Comparison of ENCODE assay signal across 1 cellular context in the genomic region with DNA sequence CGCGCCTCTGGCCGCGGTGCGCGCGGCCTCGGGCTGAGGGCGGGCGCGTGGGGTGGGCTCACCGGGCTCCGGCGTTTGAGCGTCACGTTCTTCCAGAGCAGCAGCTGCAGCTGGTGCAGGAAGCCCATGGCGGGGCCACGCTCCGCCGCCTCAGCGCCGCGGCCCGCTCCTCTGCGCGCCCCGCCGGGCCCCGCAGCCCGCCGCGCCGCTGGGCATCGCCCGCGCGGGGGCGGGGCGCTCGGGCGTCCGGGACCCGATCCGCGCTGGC.
TF ChIP-seq lines count a peak whose summit lies in the region.

A gene with protein sequence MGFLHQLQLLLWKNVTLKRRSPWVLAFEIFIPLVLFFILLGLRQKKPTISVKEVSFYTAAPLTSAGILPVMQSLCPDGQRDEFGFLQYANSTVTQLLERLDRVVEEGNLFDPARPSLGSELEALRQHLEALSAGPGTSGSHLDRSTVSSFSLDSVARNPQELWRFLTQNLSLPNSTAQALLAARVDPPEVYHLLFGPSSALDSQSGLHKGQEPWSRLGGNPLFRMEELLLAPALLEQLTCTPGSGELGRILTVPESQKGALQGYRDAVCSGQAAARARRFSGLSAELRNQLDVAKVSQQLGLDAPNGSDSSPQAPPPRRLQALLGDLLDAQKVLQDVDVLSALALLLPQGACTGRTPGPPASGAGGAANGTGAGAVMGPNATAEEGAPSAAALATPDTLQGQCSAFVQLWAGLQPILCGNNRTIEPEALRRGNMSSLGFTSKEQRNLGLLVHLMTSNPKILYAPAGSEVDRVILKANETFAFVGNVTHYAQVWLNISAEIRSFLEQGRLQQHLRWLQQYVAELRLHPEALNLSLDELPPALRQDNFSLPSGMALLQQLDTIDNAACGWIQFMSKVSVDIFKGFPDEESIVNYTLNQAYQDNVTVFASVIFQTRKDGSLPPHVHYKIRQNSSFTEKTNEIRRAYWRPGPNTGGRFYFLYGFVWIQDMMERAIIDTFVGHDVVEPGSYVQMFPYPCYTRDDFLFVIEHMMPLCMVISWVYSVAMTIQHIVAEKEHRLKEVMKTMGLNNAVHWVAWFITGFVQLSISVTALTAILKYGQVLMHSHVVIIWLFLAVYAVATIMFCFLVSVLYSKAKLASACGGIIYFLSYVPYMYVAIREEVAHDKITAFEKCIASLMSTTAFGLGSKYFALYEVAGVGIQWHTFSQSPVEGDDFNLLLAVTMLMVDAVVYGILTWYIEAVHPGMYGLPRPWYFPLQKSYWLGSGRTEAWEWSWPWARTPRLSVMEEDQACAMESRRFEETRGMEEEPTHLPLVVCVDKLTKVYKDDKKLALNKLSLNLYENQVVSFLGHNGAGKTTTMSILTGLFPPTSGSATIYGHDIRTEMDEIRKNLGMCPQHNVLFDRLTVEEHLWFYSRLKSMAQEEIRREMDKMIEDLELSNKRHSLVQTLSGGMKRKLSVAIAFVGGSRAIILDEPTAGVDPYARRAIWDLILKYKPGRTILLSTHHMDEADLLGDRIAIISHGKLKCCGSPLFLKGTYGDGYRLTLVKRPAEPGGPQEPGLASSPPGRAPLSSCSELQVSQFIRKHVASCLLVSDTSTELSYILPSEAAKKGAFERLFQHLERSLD (N-terminal part only) (minus strand): TSS at position 225 of the 268 bp plus-strand sequence. CDS start 97 bp downstream, at position 128.

TF ChIP-seq in HEK293, 187 proteins besides CTCF, POLR2A, EP300 and RAD21 (continued from another document):
- TF ChIP-seq, protein P1, sequence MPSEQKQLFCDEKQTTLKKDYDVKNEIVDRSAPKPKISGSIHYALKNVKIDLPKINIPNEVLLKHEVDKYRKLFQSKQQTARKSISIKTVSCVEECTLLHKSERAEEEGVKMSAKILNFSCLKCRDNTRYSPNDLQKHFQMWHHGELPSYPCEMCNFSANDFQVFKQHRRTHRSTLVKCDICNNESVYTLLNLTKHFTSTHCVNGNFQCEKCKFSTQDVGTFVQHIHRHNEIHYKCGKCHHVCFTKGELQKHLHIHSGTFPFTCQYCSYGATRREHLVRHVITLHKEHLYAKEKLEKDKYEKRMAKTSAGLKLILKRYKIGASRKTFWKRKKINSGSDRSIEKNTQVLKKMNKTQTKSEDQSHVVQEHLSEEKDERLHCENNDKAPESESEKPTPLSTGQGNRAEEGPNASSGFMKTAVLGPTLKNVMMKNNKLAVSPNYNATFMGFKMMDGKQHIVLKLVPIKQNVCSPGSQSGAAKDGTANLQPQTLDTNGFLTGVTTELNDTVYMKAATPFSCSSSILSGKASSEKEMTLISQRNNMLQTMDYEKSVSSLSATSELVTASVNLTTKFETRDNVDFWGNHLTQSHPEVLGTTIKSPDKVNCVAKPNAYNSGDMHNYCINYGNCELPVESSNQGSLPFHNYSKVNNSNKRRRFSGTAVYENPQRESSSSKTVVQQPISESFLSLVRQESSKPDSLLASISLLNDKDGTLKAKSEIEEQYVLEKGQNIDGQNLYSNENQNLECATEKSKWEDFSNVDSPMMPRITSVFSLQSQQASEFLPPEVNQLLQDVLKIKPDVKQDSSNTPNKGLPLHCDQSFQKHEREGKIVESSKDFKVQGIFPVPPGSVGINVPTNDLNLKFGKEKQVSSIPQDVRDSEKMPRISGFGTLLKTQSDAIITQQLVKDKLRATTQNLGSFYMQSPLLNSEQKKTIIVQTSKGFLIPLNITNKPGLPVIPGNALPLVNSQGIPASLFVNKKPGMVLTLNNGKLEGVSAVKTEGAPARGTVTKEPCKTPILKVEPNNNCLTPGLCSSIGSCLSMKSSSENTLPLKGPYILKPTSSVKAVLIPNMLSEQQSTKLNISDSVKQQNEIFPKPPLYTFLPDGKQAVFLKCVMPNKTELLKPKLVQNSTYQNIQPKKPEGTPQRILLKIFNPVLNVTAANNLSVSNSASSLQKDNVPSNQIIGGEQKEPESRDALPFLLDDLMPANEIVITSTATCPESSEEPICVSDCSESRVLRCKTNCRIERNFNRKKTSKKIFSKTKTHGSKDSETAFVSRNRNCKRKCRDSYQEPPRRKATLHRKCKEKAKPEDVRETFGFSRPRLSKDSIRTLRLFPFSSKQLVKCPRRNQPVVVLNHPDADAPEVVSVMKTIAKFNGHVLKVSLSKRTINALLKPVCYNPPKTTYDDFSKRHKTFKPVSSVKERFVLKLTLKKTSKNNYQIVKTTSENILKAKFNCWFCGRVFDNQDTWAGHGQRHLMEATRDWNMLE (tag by site-specific recombination; conservative IDR thresholded peaks at IDR 0.05; ENCODE audit: low read depth): no peak
- TF ChIP-seq HOXC10 (CRISPR knock-in tag; IDR thresholded peaks at IDR 0.05): no peak
- TF ChIP-seq, protein P2, sequence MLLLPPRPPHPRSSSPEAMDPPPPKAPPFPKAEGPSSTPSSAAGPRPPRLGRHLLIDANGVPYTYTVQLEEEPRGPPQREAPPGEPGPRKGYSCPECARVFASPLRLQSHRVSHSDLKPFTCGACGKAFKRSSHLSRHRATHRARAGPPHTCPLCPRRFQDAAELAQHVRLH (tag by site-specific recombination; IDR thresholded peaks at IDR 0.05): no peak
- TF ChIP-seq, protein P3, sequence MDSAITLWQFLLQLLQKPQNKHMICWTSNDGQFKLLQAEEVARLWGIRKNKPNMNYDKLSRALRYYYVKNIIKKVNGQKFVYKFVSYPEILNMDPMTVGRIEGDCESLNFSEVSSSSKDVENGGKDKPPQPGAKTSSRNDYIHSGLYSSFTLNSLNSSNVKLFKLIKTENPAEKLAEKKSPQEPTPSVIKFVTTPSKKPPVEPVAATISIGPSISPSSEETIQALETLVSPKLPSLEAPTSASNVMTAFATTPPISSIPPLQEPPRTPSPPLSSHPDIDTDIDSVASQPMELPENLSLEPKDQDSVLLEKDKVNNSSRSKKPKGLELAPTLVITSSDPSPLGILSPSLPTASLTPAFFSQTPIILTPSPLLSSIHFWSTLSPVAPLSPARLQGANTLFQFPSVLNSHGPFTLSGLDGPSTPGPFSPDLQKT (IDR thresholded peaks at IDR 0.05; ENCODE audit: borderline replicate concordance, low read depth, low read length): no peak
